13 cellular contexts compared by ENCODE assay signal in the genomic region with DNA sequence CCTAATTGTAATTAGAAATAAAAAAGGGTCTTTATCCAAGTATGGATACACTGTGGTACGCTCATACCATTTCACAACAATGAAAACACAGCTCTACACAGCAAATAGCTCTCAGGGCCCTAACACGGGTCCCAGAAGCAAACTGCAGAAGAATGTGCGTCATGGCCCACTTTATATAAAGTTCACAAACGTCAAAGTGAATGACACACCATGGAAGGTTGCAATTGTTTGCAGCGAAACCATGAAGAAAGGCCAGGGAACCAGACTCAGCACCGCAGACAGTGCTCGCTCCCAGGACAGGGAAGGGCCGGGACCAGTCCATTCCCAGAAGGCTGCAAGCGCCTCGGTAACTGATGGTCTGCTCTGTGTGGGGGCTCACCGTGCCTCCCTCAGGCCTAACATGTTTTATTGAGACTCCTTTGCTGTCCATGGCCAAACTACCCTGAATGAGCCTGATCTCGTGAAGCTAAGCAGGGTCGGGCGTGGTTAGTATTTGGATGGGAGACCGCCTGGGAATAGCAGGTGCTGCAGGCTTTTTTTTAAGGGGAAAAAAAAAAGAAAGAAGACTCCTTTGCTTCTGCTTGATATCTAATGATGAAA. TPM values are rescaled to one million over a fixed set of nuclear protein-coding genes. Genes with fewer than 3 reads are reported as not detected.
DNase-seq lines count a peak whose midpoint lies in the region; ATAC-seq, FAIRE-seq and TF ChIP-seq lines count a peak whose summit lies in the region.
"Had no signal": no experiment of that assay in that cellular context is flagged by ENCODE, and none has a peak within 500 bp of the region (broad histone marks: within the 10 kb centered on the region; RNA-seq: fewer than 3 reads in every experiment).

No MANE protein-coding gene starts in this region.

- H3K4me3 Mint-ChIP-seq in activated naive CD8-positive, alpha-beta T cell treated with anti-CD3 and anti-CD28 coated beads, Interleukin-2, amount 50 U/mL, for 24 hours, result no peak overlapping the region
- H3K4me3 Mint-ChIP-seq: activated CD4-positive, alpha-beta memory T cell treated with anti-CD3 and anti-CD28 coated beads, Interleukin-2, amount 10 ng/mL, durations not matched to agents 7 days and 5 days had no signal

- H3K4me3 ChIP-seq in GM12878, result no peak overlapping the region
- no peak overlapping the region for H3K4me3 ChIP-seq in thoracic aorta
- H3K4me3 ChIP-seq: A549 had no signal

- BruUV-seq in GM12878 (replicated peaks; lab: Mats Ljungman, UMichigan), result no TSS peak

- H3K36me3 ChIP-seq in GM12878 (ENCODE audit: control insufficient read depth in 2 of 2, insufficient read depth in 2 of 2, low read length in 1 of 2), result peaks cover 4 to 7% of the 10 kb centered on the region in 2 experiments; a peak in 3 of 4 replicates
- peaks cover 36% of the 10 kb centered on the region for H3K36me3 ChIP-seq in thoracic aorta

- H3K36me3 Mint-ChIP-seq in activated naive CD8-positive, alpha-beta T cell treated with anti-CD3 and anti-CD28 coated beads, Interleukin-2, amount 50 U/mL, for 24 hours (ENCODE audit: low read depth), result peaks cover 11% of the 10 kb centered on the region
- H3K36me3 Mint-ChIP-seq: activated naive CD4-positive, alpha-beta T cell treated with anti-CD3 and anti-CD28 coated beads, Interleukin-2, amount 50 U/mL, for 72 hours had no signal

- SMC1A ChIA-PET in GM12878 (lab: Charles Lee; ENCODE audit: uncharacterized antibody, unreplicated experiment), result no interaction called here

- POLR2A ChIA-PET in GM12878 (lab: Charles Lee), result no interaction called here

- no peaks in the 10 kb centered on the region for H3K79me2 ChIP-seq in GM12878 (ENCODE audit: control insufficient read depth, insufficient read depth, low read length)

- no peak for TF ChIP-seq POLR2A in GM12878 (IDR thresholded peaks at IDR 0.05; ENCODE audit: low read depth, low read length)

- H3K9me3 ChIP-seq in GM12878 (replicated peaks; ENCODE audit: control insufficient read depth, insufficient read depth, low read length) (0 out of 3 replicates have a peak, but pooled peaks cover 2% of the 10 kb centered on the region), thoracic aorta (no peaks in the 10 kb centered on the region)
- H3K9me3 ChIP-seq: A549 had no signal

- WGBS in GM12878 (ENCODE audit: insufficient coverage, insufficient replicate concordance, low lambda C conversion rate, missing lambda C conversion rate), result 91% methylated on average over 15 of the region's 15 CpGs

- H3K4me2 ChIP-seq in GM12878 (ENCODE audit: control insufficient read depth, insufficient read depth), result no peak overlapping the region

- RAD21 ChIA-PET in GM12878 (lab: Charles Lee; ENCODE audit: unreplicated experiment), result interaction anchor here (1.5 kb wide), 1 partner anchor 10 kb away, joined by 3 read pairs; no protein-coding TSS in a partner anchor

- H3K9me3 Mint-ChIP-seq in activated naive CD8-positive, alpha-beta T cell treated with anti-CD3 and anti-CD28 coated beads, Interleukin-2, amount 50 U/mL, for 24 hours, result no peaks in the 10 kb centered on the region
- H3K9me3 Mint-ChIP-seq: activated CD4-positive, alpha-beta memory T cell treated with anti-CD3 and anti-CD28 coated beads, Interleukin-2, amount 10 ng/mL, durations not matched to agents 7 days and 5 days; activated naive CD4-positive, alpha-beta T cell treated with anti-CD3 and anti-CD28 coated beads, Interleukin-2, amount 50 U/mL, for 72 hours had no signal

- H2AFZ ChIP-seq in GM12878 (ENCODE audit: control insufficient read depth, low read depth, low read length), result no peak overlapping the region

- in situ Hi-C loops in GM12878 (cut with MboI), result no loop called here

- H3K27ac ChIP-seq in GM12878 (ENCODE audit: control insufficient read depth, insufficient read depth), result no peak overlapping the region
- H3K27ac ChIP-seq in thoracic aorta, result peak overlapping the region; percentile 54 to 76

- TF ChIP-seq RAD21 in GM12878 (IDR thresholded peaks at IDR 0.05; ENCODE audit: insufficient read depth, low read depth, low read length), result no peak

- CTCF ChIA-PET in GM12878 (lab: Yijun Ruan, JAX), result interaction anchor here (4.1 kb wide), 1 partner anchor 10 kb away, joined by 15 read pairs; no protein-coding TSS in a partner anchor

- H3K27ac Mint-ChIP-seq in activated naive CD8-positive, alpha-beta T cell treated with anti-CD3 and anti-CD28 coated beads, Interleukin-2, amount 50 U/mL, for 24 hours, result no peak overlapping the region
- H3K27ac Mint-ChIP-seq: activated CD4-positive, alpha-beta memory T cell treated with anti-CD3 and anti-CD28 coated beads, Interleukin-2, amount 10 ng/mL, durations not matched to agents 7 days and 5 days had no signal

- H3K4me1 ChIP-seq in GM12878 (ENCODE audit: control insufficient read depth, insufficient read depth, low read length) (peaks cover 14% of the 10 kb centered on the region), thoracic aorta (ENCODE audit: control insufficient read depth in 1 of 2, low read depth in 2 of 2) (peaks cover 26 to 35% of the 10 kb centered on the region in 2 donors)

- H3K27me3 Mint-ChIP-seq in activated naive CD8-positive, alpha-beta T cell treated with anti-CD3 and anti-CD28 coated beads, Interleukin-2, amount 50 U/mL, for 24 hours, result no peaks in the 10 kb centered on the region
- H3K27me3 Mint-ChIP-seq: activated CD4-positive, alpha-beta memory T cell treated with anti-CD3 and anti-CD28 coated beads, Interleukin-2, amount 10 ng/mL, durations not matched to agents 7 days and 5 days had no signal

- no peak for TF ChIP-seq EP300 in GM12878 (IDR thresholded peaks at IDR 0.05; ENCODE audit: borderline replicate concordance in 1 of 2, control insufficient read depth in 1 of 2, low read depth in 2 of 2, low read length in 2 of 2)

- intact Hi-C loops in GM12878 (cut with micrococcal nuclease; ENCODE audit: unreplicated experiment), result no loop called here

- FAIRE-seq in GM12878 (lab: Jason Lieb, UNC), result no peak
- FAIRE-seq: A549, D721Med had no signal

- peak; percentile 4 for DNase-seq in NCI-H82 (lab: John Stamatoyannopoulos, UW)
- DNase-seq in NCI-H82 treated with DMSO at 0.1 percent for 48 hours (lab: John Stamatoyannopoulos, UW; ENCODE audit: unreplicated experiment), result no peak
- DNase-seq in GM12878 (ENCODE audit: low read depth, low spot score), result no peak
- DNase-seq in myocyte (ENCODE audit: low read depth), result peak; percentile 68
- DNase-seq in thoracic aorta (ENCODE audit: low spot score), result no peak
- DNase-seq in activated naive CD8-positive, alpha-beta T cell treated with anti-CD3 and anti-CD28 coated beads, Interleukin-2, amount 50 U/mL, for 24 hours, result no peak
- no peak for DNase-seq in putamen (ENCODE audit: low spot score)
- DNase-seq: NCI-H774 had no signal

- H3K27me3 ChIP-seq in GM12878 (replicated peaks in 1 of 2; ENCODE audit: control insufficient read depth in 2 of 2, insufficient read depth in 2 of 2, low read length in 1 of 2) (no peaks in the 10 kb centered on the region), thoracic aorta (replicated peaks; ENCODE audit: insufficient read depth) (no peaks in the 10 kb centered on the region)

- peaks cover 3% of the 10 kb centered on the region for H3K4me1 Mint-ChIP-seq in activated naive CD8-positive, alpha-beta T cell treated with anti-CD3 and anti-CD28 coated beads, Interleukin-2, amount 50 U/mL, for 24 hours

- no peak overlapping the region for H3K9ac ChIP-seq in GM12878 (ENCODE audit: control insufficient read depth, insufficient read depth, low read length)

- no peaks in the 10 kb centered on the region for H4K20me1 ChIP-seq in GM12878 (ENCODE audit: control insufficient read depth, insufficient read depth)

- ATAC-seq in GM12878, result no peak
- no peak for ATAC-seq in thoracic aorta (ENCODE audit: insufficient number of reproducible peaks, low FRiP score, low read depth)
- no peak for ATAC-seq in activated naive CD8-positive, alpha-beta T cell treated with anti-CD3 and anti-CD28 coated beads, Interleukin-2, amount 50 U/mL, for 24 hours
- ATAC-seq in GM21381 (IDR thresholded peaks at IDR 0.05; ENCODE audit: unreplicated experiment), result no peak

- TF ChIP-seq CTCF in GM12878 (IDR thresholded peaks at IDR 0.05 in 2 of 3, conservative IDR thresholded peaks at IDR 0.05 in 1 of 3; ENCODE audit: control insufficient read depth in 2 of 3, extremely low read depth in 1 of 3, insufficient read depth in 1 of 3, low read depth in 3 of 3, low read length in 3 of 3) (no peak), thoracic aorta (IDR thresholded peaks at IDR 0.05) (no peak)

RNA-seq across cellular contexts. Expression of gene ACOX3, which starts 47.8 kb away (rescaled TPM):
- total RNA-seq in GM12878 (2013; cell fraction: nucleolus; rRNA removed), result 33.3 and 40.4 TPM in 2 replicates
- 20.3 and 23.7 TPM in 2 replicates for total RNA-seq in GM12878 (2014; rRNA removed)
- 13.0 and 13.3 TPM in 2 replicates for total RNA-seq in GM12878 (2014; rRNA removed; fragmentation: Illumina TruSeq; extraction: Trizol)
- 23.6 and 26.4 TPM in 2 replicates for total RNA-seq in GM12878 (2021)
- 7.7 TPM for polyA plus RNA-seq in GM12878 (2011; ENCODE audit: low read depth)
- polyA plus RNA-seq in GM12878 (2011; rRNA removed), result 6.1 and 7.7 TPM in 2 replicates
- polyA plus RNA-seq in GM12878 (2011; cell fraction: cytosol; rRNA removed), result 8.0 and 9.1 TPM in 2 replicates
- 17.6 and 24.8 TPM in 2 replicates for polyA plus RNA-seq in GM12878 (2011; cell fraction: nucleus; rRNA removed)
- polyA plus RNA-seq in GM12878 (2012), result 13.9 and 18.9 TPM in 2 replicates
- 14.5 and 19.4 TPM in 2 replicates for polyA plus RNA-seq in GM12878 (2014; fragmentation: Illumina TruSeq; extraction: Trizol)
- polyA plus RNA-seq in GM12878 (2014; fragmentation: Nextera tagmentation; extraction: Ambion mirVana), result 1 to 10 TPM; 2.0 to 2.6 TPM
- polyA plus RNA-seq in GM12878 (2014; rRNA removed), result 13.1 and 13.6 TPM in 2 replicates
- polyA plus RNA-seq in GM12878 (2016; fragmentation: Nextera tagmentation; extraction: Ambion mirVana), result 10 to 100 TPM; 21.5 to 24.5 TPM
- polyA minus RNA-seq in GM12878 (2011; rRNA and poly(A)+ RNA removed), result 8.2 and 9.2 TPM in 2 replicates
- 3.8 and 4.0 TPM in 2 replicates for polyA minus RNA-seq in GM12878 (2011; cell fraction: cytosol; rRNA and poly(A)+ RNA removed)
- polyA minus RNA-seq in GM12878 (2011; cell fraction: nucleus; rRNA and poly(A)+ RNA removed), result 9.6 and 10.5 TPM in 2 replicates
- total RNA-seq in myocyte, result 24.7 and 31.7 TPM in 2 replicates
- 17.7 TPM for polyA plus RNA-seq in myocyte (2012)
- total RNA-seq in thoracic aorta, result 10 to 100 TPM; 47.8 to 72.7 TPM

RNA-seq across cellular contexts. Expression of gene TRMT44, which starts 47.9 kb away (rescaled TPM):
- total RNA-seq in GM12878 (2013; cell fraction: nucleolus; rRNA removed), result 102 and 111 TPM in 2 replicates
- total RNA-seq in GM12878 (2014; rRNA removed) (11.3 and 15.8 TPM in 2 replicates), GM12878 (2014; rRNA removed; fragmentation: Illumina TruSeq; extraction: Trizol) (8.5 and 9.2 TPM in 2 replicates), GM12878 (2021) (16.6 and 18.5 TPM in 2 replicates), myocyte (20.1 and 23.9 TPM in 2 replicates), thoracic aorta (10 to 100 TPM; 19.8 to 30.5 TPM)
- polyA plus RNA-seq in GM12878 (2011; ENCODE audit: low read depth), result 4.4 TPM
- polyA plus RNA-seq in GM12878 (2011; rRNA removed) (9.2 and 10.0 TPM in 2 replicates), GM12878 (2014; fragmentation: Illumina TruSeq; extraction: Trizol) (7.0 and 7.2 TPM in 2 replicates), GM12878 (2014; fragmentation: Nextera tagmentation; extraction: Ambion mirVana) (1 to 10 TPM; 1.3 to 2.3 TPM), GM12878 (2014; rRNA removed) (12.8 and 14.1 TPM in 2 replicates), GM12878 (2016; fragmentation: Nextera tagmentation; extraction: Ambion mirVana) (10 to 100 TPM; 11.1 to 11.5 TPM)
- 8.3 and 11.6 TPM in 2 replicates for polyA plus RNA-seq in GM12878 (2011; cell fraction: cytosol; rRNA removed)
- 35.3 and 35.5 TPM in 2 replicates for polyA plus RNA-seq in GM12878 (2011; cell fraction: nucleus; rRNA removed)
- 7.5 and 8.4 TPM in 2 replicates for polyA plus RNA-seq in GM12878 (2012)
- polyA minus RNA-seq in GM12878 (2011; rRNA and poly(A)+ RNA removed), result 11.7 and 15.8 TPM in 2 replicates
- 4.7 and 6.0 TPM in 2 replicates for polyA minus RNA-seq in GM12878 (2011; cell fraction: cytosol; rRNA and poly(A)+ RNA removed)
- polyA minus RNA-seq in GM12878 (2011; cell fraction: nucleus; rRNA and poly(A)+ RNA removed), result 27.3 and 51.9 TPM in 2 replicates
- 9.9 TPM for polyA plus RNA-seq in myocyte (2012)

Comparison
In these comparisons a context has a peak if more than half of its experiments do, and no peak if none do; other contexts are left out.
1. DNase-seq: peak in NCI-H82 (single experiment) and myocyte (single experiment); none in NCI-H82 treated with DMSO at 0.1 percent for 48 hours (single experiment), GM12878 (single experiment), thoracic aorta (single experiment), activated naive CD8-positive, alpha-beta T cell treated with anti-CD3 and anti-CD28 coated beads, Interleukin-2, amount 50 U/mL, for 24 hours (single experiment) and putamen (single experiment).